In the genomic region with DNA sequence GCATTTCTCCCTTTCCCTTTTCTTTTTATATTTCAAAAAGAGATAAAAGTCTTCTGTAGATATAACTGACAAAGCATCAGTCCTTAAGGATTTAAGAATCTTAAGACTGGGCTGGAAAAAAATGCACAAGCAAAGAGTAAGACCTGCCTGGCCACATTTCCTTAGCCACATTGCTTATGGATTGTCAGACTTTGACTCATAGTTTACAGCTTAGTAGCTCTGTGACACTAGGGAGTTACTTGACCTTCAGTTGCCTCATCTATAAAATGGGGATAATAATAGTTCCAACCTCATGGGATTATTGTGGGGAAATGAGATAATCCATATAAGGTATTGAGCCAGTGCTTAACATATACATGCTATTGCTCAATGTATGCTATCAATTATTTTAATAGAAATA, we compare ENCODE assay signal across 1 cellular context.
TF ChIP-seq lines count a peak whose summit lies in the region.

No MANE protein-coding gene starts in this region.

TF ChIP-seq in SK-N-SH treated with all-trans-retinoic acid at 6 μM for 48 hours, 23 proteins besides CTCF, POLR2A, EP300 and RAD21 (continued from another document):
- TF ChIP-seq POU6F1 (CRISPR knock-in tag; IDR thresholded peaks at IDR 0.05; ENCODE audit: borderline replicate concordance, low read depth), result no peak
- no peak for TF ChIP-seq BACH2 (CRISPR knock-in tag; IDR thresholded peaks at IDR 0.05; ENCODE audit: borderline replicate concordance)
- no peak for TF ChIP-seq OSR1 (CRISPR knock-in tag; IDR thresholded peaks at IDR 0.05)
TF ChIP-seq in SK-N-SH treated with all-trans-retinoic acid at 6 μM for 48 hours: peak in this region for 0.
